In genomic region chr4:52545099-52546069, GRCh38 we compare ENCODE assay signal across 8 cellular contexts.
DNase-seq lines count a peak whose midpoint lies in the region; ATAC-seq, FAIRE-seq and TF ChIP-seq lines count a peak whose summit lies in the region.

No MANE protein-coding gene starts in this region.

- CTCF ChIA-PET in endothelial cell of umbilical vein (lab: Charles Lee): interaction anchor here (0.6 to 4.1 kb wide), 51 partner anchors 9 to 1688 kb away, joined by 3 to 238 read pairs (median 4); no protein-coding TSS in a partner anchor

- no peak overlapping the region for H3K9ac ChIP-seq in endothelial cell of umbilical vein (replicated peaks; ENCODE audit: extremely low read depth, insufficient read depth, low read length)

- FAIRE-seq in A204.1 (lab: Jason Lieb, UNC) (peak; percentile 35), endothelial cell of umbilical vein (lab: Jason Lieb, UNC) (peak; percentile 92)

- H2AFZ ChIP-seq in endothelial cell of umbilical vein (ENCODE audit: low read depth, low read length): no peak overlapping the region

- peak overlapping the region; percentile 23 for H3K4me2 ChIP-seq in endothelial cell of umbilical vein (ENCODE audit: insufficient read depth, low read length)

- H3K9me1 ChIP-seq in endothelial cell of umbilical vein (replicated peaks; ENCODE audit: control insufficient read depth, extremely low read depth, insufficient read depth, low read length): no peaks in the 10 kb centered on the region

- no peaks in the 10 kb centered on the region for H3K9me3 ChIP-seq in endothelial cell of umbilical vein (replicated peaks; ENCODE audit: control insufficient read depth, insufficient read depth, low read length)
- no peaks in the 10 kb centered on the region for H3K9me3 ChIP-seq in mucosa of descending colon

- peak; percentile 58 for DNase-seq in NCI-H748 (lab: John Stamatoyannopoulos, UW; ENCODE audit: unreplicated experiment)
- peak; percentile 6 to 37 (median 17) for DNase-seq in activated CD8-positive, alpha-beta memory T cell treated with anti-CD3 and anti-CD28 coated beads for 48 hours (ENCODE audit: low read depth in 2 of 3, low spot score in 2 of 3)
- peak; percentile 71 for DNase-seq in endothelial cell of umbilical vein (ENCODE audit: low read depth, low spot score)
- DNase-seq in mucosa of descending colon: peak; percentile 44 to 89 (median 81)
- peak; percentile 10 to 13 for DNase-seq in stimulated activated CD8-positive, alpha-beta memory T cell treated with anti-CD3 and anti-CD28 coated beads, Interleukin-7, amount 100 ng/mL, for 48 hours (ENCODE audit: extremely low read depth in 1 of 2, low read depth in 1 of 2)

- H3K4me3 ChIP-seq in GM12875 (ENCODE audit: low read depth, low read length) (no peak overlapping the region), endothelial cell of umbilical vein (replicated peaks in 1 of 3; ENCODE audit: insufficient read depth in 1 of 3, low read depth in 1 of 3, low read length in 3 of 3) (no peak overlapping the region), mucosa of descending colon (no peak overlapping the region)

- intact Hi-C loops in endothelial cell of umbilical vein (cut with micrococcal nuclease) (loop anchor here (2.0 to 10.0 kb wide), 8 partner anchors 43 to 1689 kb away; partner anchors contain the start of gene RASL11B), mucosa of descending colon (cut with DNase I, micrococcal nuclease) (loop anchor here (5.0 kb wide), 1 partner anchor 437 kb away; no protein-coding TSS in a partner anchor)

- dilution Hi-C loops in endothelial cell of umbilical vein (cut with MboI; ENCODE audit: extremely low pct_ligation_motif_present, low sequenced_read_pairs): no loop called here

- peak; percentile 76 for ATAC-seq in HG03139 (IDR thresholded peaks at IDR 0.05; ENCODE audit: unreplicated experiment)
- peak; percentile 98 for ATAC-seq in mucosa of descending colon

- no peak overlapping the region for H3K27ac ChIP-seq in endothelial cell of umbilical vein (ENCODE audit: insufficient read depth, low read depth, low read length)

- no peaks in the 10 kb centered on the region for H3K79me2 ChIP-seq in endothelial cell of umbilical vein (ENCODE audit: control insufficient read depth, insufficient read depth, low read length)

- POLR2A ChIA-PET in endothelial cell of umbilical vein (lab: Charles Lee): no interaction called here

- H3K27me3 ChIP-seq in endothelial cell of umbilical vein (ENCODE audit: control insufficient read depth in 2 of 2, insufficient read depth in 2 of 2, low read length in 2 of 2): peaks cover 3 to 6% of the 10 kb centered on the region in 2 experiments

- BruUV-seq in endothelial cell of umbilical vein (replicated peaks; lab: Mats Ljungman, UMichigan): no TSS peak

- TF ChIP-seq CTCF in GM12875 (IDR thresholded peaks at IDR 0.05; ENCODE audit: borderline replicate concordance, insufficient read depth, low read depth, low read length) (peak; percentile 95), endothelial cell of umbilical vein (IDR thresholded peaks at IDR 0.05; ENCODE audit: extremely low read depth in 1 of 2, insufficient read depth in 1 of 2, low read depth in 1 of 2, low read length in 2 of 2) (peak; percentile 92 to 94), mucosa of descending colon (IDR thresholded peaks at IDR 0.05) (peak; percentile 84)

- H4K20me1 ChIP-seq in endothelial cell of umbilical vein (replicated peaks; ENCODE audit: control insufficient read depth, extremely low read depth, insufficient read depth, low read length): no peaks in the 10 kb centered on the region

- no peak for TF ChIP-seq POLR2A in endothelial cell of umbilical vein (IDR thresholded peaks at IDR 0.05; ENCODE audit: low read depth, low read length)

- no peaks in the 10 kb centered on the region for H3K4me1 ChIP-seq in endothelial cell of umbilical vein (ENCODE audit: control insufficient read depth, extremely low read depth, insufficient read depth, low read length)
- H3K4me1 ChIP-seq in mucosa of descending colon (ENCODE audit: low read depth): peaks cover 4% of the 10 kb centered on the region

- no peaks in the 10 kb centered on the region for H3K36me3 ChIP-seq in endothelial cell of umbilical vein (ENCODE audit: control insufficient read depth in 2 of 2, extremely low read depth in 1 of 2, insufficient read depth in 2 of 2, low read length in 2 of 2)
- no peaks in the 10 kb centered on the region for H3K36me3 ChIP-seq in mucosa of descending colon (ENCODE audit: low read depth)

TF ChIP-seq in endothelial cell of umbilical vein, 7 proteins besides CTCF, POLR2A, EP300 and RAD21:
- no peak for TF ChIP-seq JUN (IDR thresholded peaks at IDR 0.05; ENCODE audit: borderline replicate concordance, insufficient read depth, insufficient read length, low read depth)
- TF ChIP-seq POLR2AphosphoS5 (IDR thresholded peaks at IDR 0.05; ENCODE audit: insufficient read depth, low read depth, low read length): no peak
- TF ChIP-seq EZH2 (IDR thresholded peaks at IDR 0.05; ENCODE audit: borderline replicate concordance, low read depth, low read length, severe bottlenecking): no peak
- TF ChIP-seq FOS (IDR thresholded peaks at IDR 0.05; ENCODE audit: borderline replicate concordance, insufficient read depth, low read length): no peak
- no peak for TF ChIP-seq MYC (IDR thresholded peaks at IDR 0.05; ENCODE audit: low read depth, low read length)
- TF ChIP-seq MAX (IDR thresholded peaks at IDR 0.05; ENCODE audit: insufficient read depth, insufficient read length): no peak
- TF ChIP-seq GATA2 (IDR thresholded peaks at IDR 0.05; ENCODE audit: insufficient read depth, insufficient read length, low read depth, low read length): peak; percentile 88

Comparison
In these comparisons a context has a peak if more than half of its experiments do, and no peak if none do; other contexts are left out.
1. DNase-seq: peak in every context shown above with its lines; median percentile 81 in mucosa of descending colon; 71 in endothelial cell of umbilical vein; 58 in NCI-H748; 17 in activated CD8-positive, alpha-beta memory T cell treated with anti-CD3 and anti-CD28 coated beads for 48 hours; 12 in stimulated activated CD8-positive, alpha-beta memory T cell treated with anti-CD3 and anti-CD28 coated beads, Interleukin-7, amount 100 ng/mL, for 48 hours.